ENCODE assay signal across 23 cellular contexts in the genomic region with DNA sequence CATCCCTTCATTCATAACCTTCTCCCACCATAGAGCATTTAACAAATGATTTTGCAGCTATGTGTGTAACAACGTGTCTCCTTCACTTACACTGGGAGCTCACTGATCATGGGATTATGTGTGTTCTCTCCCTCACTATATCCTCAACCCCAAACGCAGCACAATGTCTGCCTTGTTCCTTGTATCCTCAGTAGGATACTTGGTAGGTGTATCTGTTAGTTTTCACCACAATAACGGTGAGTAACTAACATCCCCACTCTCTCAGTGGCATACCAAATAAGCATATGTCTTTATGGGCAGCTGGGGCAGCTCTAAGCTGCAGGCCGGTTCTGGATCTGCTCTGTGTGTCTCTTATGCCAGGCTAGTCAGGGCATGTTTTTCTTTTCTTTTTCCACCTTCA.
"Had no signal": no experiment of that assay in that cellular context is flagged by ENCODE, and none has a peak within 500 bp of the region (broad histone marks: within the 10 kb centered on the region; RNA-seq: fewer than 3 reads in every experiment).

No MANE protein-coding gene starts in this region.

- H3K27me3 Mint-ChIP-seq: natural killer cell treated with Interleukin-12 subunit alpha and Interleukin-12 subunit beta and Interleukin-15 and Interleukin-18, amount 100 ng/mL, for 72 hours; stimulated activated naive B cell treated with anti-CD40 and anti-IgM and Interleukin-4, amounts not matched to agents 10 μg/mL and 1 μg/mL and 100 μg/mL, for 72 hours had no signal

- DNase-seq: cortex of kidney; dorsolateral prefrontal cortex; effector CD8-positive, alpha-beta T cell; esophagus squamous epithelium; foreskin fibroblast; immature natural killer cell; kidney; left cardiac atrium; left ventricle myocardium inferior; lower lobe of right lung; mesenchymal stem cell; midbrain; nucleus accumbens; ovary; sigmoid colon; stimulated activated CD4-positive, alpha-beta T cell treated with anti-CD3 and anti-CD28 coated beads, Interleukin-2, amount 100 ng/mL, for 24 hours; stimulated activated CD4-positive, alpha-beta T cell treated with anti-CD3 and anti-CD28 coated beads, Interleukin-4, amount 100 ng/mL, for 4 hours; stimulated activated naive B cell treated with anti-CD40 and anti-IgM and Interleukin-4, amounts not matched to agents 10 μg/mL and 1 μg/mL and 100 μg/mL, for 72 hours had no signal

- H3K27me3 ChIP-seq: esophagus squamous epithelium, neural progenitor cell, ovary, right atrium auricular region, sigmoid colon, tibial nerve had no signal

- H3K9me3 ChIP-seq: esophagus squamous epithelium, left ventricle myocardium inferior, lower lobe of right lung, ovary, right atrium auricular region, sigmoid colon had no signal

- H2AFZ ChIP-seq: neural progenitor cell had no signal

- H3K4me1 ChIP-seq: left ventricle myocardium inferior, lower lobe of right lung, neural progenitor cell, right atrium auricular region, sigmoid colon had no signal

- H3K4me3 Mint-ChIP-seq: immature natural killer cell; natural killer cell treated with Interleukin-12 subunit alpha and Interleukin-12 subunit beta and Interleukin-15 and Interleukin-18, amount 100 ng/mL, for 72 hours; neural progenitor cell; stimulated activated naive B cell treated with anti-CD40 and anti-IgM and Interleukin-4, amounts not matched to agents 10 μg/mL and 1 μg/mL and 100 μg/mL, for 72 hours had no signal

- H3K27ac Mint-ChIP-seq: neural progenitor cell; stimulated activated naive B cell treated with anti-CD40 and anti-IgM and Interleukin-4, amounts not matched to agents 10 μg/mL and 1 μg/mL and 100 μg/mL, for 72 hours had no signal

- H3K4me2 ChIP-seq: neural progenitor cell had no signal

- H3K36me3 ChIP-seq: left ventricle myocardium inferior, lower lobe of right lung, neural progenitor cell, ovary, right atrium auricular region, sigmoid colon, tibial nerve had no signal

- H3K9ac ChIP-seq: neural progenitor cell had no signal

- H3K4me3 ChIP-seq: dorsolateral prefrontal cortex, esophagus squamous epithelium, left ventricle myocardium inferior, lower lobe of right lung, neural progenitor cell, ovary, right atrium auricular region, sigmoid colon, skin epidermis, tibial nerve had no signal

- ATAC-seq: left cardiac atrium; natural killer cell treated with Interleukin-12 subunit alpha and Interleukin-12 subunit beta and Interleukin-15 and Interleukin-18, amount 100 ng/mL, for 72 hours; stimulated activated naive B cell treated with anti-CD40 and anti-IgM and Interleukin-4, amounts not matched to agents 10 μg/mL and 1 μg/mL and 100 μg/mL, for 72 hours had no signal

- H3K27ac ChIP-seq: dorsolateral prefrontal cortex, esophagus squamous epithelium, left ventricle myocardium inferior, lower lobe of right lung, neural progenitor cell, ovary, right atrium auricular region, sigmoid colon, skin epidermis, tibial nerve had no signal
